In the genomic region with DNA sequence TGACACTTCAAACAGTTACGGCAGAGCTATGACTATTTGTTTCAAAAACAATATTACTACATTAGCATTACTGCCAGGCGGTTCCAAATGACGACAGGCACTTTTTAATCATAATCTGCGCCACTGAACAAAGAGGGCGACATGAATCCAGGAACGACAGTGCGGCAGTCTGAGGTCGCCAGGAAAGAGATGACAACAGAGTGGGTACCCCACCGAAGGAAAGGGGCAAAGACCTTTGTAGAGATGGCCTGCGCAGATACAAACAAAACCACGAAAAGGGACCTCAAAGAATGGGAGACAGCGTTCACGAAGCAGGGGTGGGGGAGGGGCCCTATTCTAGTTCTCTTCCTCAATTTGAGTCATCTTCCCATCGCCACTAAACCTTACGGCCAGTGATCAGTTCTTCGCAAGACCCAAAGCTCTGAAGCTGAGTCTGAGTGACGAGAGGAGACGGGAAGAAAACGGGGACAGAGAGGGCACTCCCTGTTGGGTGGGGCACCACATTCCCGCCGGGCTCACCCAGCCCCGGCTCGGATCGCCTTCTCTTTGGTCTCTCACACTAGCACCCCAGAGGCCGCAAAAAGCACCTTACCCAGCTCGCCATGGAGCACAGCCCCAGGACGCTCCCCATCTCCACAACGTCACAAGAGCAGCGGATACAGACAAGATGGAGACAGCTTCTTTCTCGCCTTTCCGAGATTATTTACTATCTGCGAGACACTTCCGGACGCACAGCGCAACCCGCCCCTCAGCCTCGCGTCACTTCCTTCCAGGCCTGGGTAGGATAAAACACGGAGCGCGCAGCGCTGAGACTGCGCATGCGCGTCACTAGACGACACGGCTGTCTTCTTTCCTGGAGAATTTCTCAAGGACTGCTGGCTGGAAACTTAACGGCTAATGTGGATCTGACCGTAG, we compare ENCODE assay signal across 8 cellular contexts. TPM values are rescaled to one million over a fixed set of nuclear protein-coding genes. Genes with fewer than 3 reads are reported as not detected.
DNase-seq lines count a peak whose midpoint lies in the region; ATAC-seq and TF ChIP-seq lines count a peak whose summit lies in the region.

A gene (minus strand): TSS at position 701 of the 915 bp plus-strand sequence. CDS start 70 bp downstream, at position 631.

- H3K4me2 ChIP-seq in SK-N-SH = peak within 1 kb of the TSS; percentile 85

- no peak for TF ChIP-seq EP300 in SK-N-SH (IDR thresholded peaks at IDR 0.05; ENCODE audit: borderline replicate concordance in 1 of 2, low read depth in 1 of 2, low read length in 1 of 2)

- H3K4me3 ChIP-seq in SK-N-SH (ENCODE audit: low read depth in 2 of 2, low read length in 1 of 2) = peak within 1 kb of the TSS; percentile 90 to 98

- peak; percentile 99 for ATAC-seq in HG02571 (IDR thresholded peaks at IDR 0.05; ENCODE audit: unreplicated experiment)

- H3K9me2 ChIP-seq in SK-N-SH = no peaks in the 10 kb centered on the region

- no peaks in the 10 kb centered on the region for H3K27me3 ChIP-seq in SK-N-SH (ENCODE audit: insufficient read depth)

- TF ChIP-seq RAD21 in SK-N-SH (IDR thresholded peaks at IDR 0.05; ENCODE audit: low read length) = no peak

- H3K9me3 ChIP-seq in SK-N-SH = no peaks in the 10 kb centered on the region

- no peak for TF ChIP-seq CTCF in SK-N-SH (IDR thresholded peaks at IDR 0.05)

- POLR2A ChIA-PET in SK-N-SH (lab: Yijun Ruan, JAX) = no interaction called here

- H2AFZ ChIP-seq in SK-N-SH (ENCODE audit: low read depth) = peak within 1 kb of the TSS; percentile 94

- H3F3A ChIP-seq in SK-N-SH (replicated peaks; ENCODE audit: insufficient read depth) = no peaks in the 10 kb centered on the region

- H3K79me2 ChIP-seq in SK-N-SH (ENCODE audit: insufficient read depth) = peaks cover 52% of the 10 kb centered on the region

- DNase-seq in GM04504 (ENCODE audit: low read depth) (peak; percentile 86), NCI-H1048 (lab: John Stamatoyannopoulos, UW) (peak; percentile 72), SK-N-SH (peak; percentile 87), germinal center (ENCODE audit: low spot score) (peak; percentile 88), non-pigmented ciliary epithelial cell (ENCODE audit: low read depth) (peak; percentile 81), superior temporal gyrus (ENCODE audit: extremely low spot score) (peak; percentile 99)
- DNase-seq in activated naive CD4-positive, alpha-beta T cell treated with anti-CD3 and anti-CD28 coated beads, Interleukin-2, amount 50 U/mL, for 16 hours = peak; percentile 93

- peak within 1 kb of the TSS; percentile 85 to 91 for H3K27ac ChIP-seq in SK-N-SH (ENCODE audit: low read depth in 2 of 2, low read length in 1 of 2)

- H3K36me3 ChIP-seq in SK-N-SH (replicated peaks in 1 of 2; ENCODE audit: control insufficient read depth in 1 of 2, insufficient read depth in 2 of 2, low read length in 1 of 2) = peaks cover 4 to 7% of the 10 kb centered on the region in 2 experiments

- WGBS in SK-N-SH (ENCODE audit: low lambda C conversion rate) = under 1% methylated on average over 31 of the region's 49 CpGs

- peaks cover 45% of the 10 kb centered on the region for H4K20me1 ChIP-seq in SK-N-SH (ENCODE audit: insufficient read depth)

- H3K9ac ChIP-seq in SK-N-SH = peak within 1 kb of the TSS; percentile 90

- CTCF ChIA-PET in SK-N-SH (lab: Yijun Ruan, JAX) = interaction anchor here (1.4 to 2.1 kb wide), 2 partner anchors 20 to 59 kb away, joined by 6 to 14 read pairs; no protein-coding TSS in a partner anchor

- peaks cover 0 to 5% of the 10 kb centered on the region in 2 experiments; a peak in 2 of 4 replicates for H3K4me1 ChIP-seq in SK-N-SH (ENCODE audit: control insufficient read depth in 1 of 2, insufficient read depth in 2 of 2, low read depth in 1 of 2, low read length in 1 of 2)

TF ChIP-seq in SK-N-SH, 30 proteins besides CTCF, POLR2A, EP300 and RAD21:
- TF ChIP-seq CHD2 (IDR thresholded peaks at IDR 0.05; ENCODE audit: low read length, partially characterized antibody) = no peak
- TF ChIP-seq TAF1 (IDR thresholded peaks at IDR 0.05; ENCODE audit: borderline replicate concordance, low read depth, low read length) = peak; percentile 86
- no peak for TF ChIP-seq FOXM1 (IDR thresholded peaks at IDR 0.05; ENCODE audit: low read depth)
- TF ChIP-seq, protein P1, sequence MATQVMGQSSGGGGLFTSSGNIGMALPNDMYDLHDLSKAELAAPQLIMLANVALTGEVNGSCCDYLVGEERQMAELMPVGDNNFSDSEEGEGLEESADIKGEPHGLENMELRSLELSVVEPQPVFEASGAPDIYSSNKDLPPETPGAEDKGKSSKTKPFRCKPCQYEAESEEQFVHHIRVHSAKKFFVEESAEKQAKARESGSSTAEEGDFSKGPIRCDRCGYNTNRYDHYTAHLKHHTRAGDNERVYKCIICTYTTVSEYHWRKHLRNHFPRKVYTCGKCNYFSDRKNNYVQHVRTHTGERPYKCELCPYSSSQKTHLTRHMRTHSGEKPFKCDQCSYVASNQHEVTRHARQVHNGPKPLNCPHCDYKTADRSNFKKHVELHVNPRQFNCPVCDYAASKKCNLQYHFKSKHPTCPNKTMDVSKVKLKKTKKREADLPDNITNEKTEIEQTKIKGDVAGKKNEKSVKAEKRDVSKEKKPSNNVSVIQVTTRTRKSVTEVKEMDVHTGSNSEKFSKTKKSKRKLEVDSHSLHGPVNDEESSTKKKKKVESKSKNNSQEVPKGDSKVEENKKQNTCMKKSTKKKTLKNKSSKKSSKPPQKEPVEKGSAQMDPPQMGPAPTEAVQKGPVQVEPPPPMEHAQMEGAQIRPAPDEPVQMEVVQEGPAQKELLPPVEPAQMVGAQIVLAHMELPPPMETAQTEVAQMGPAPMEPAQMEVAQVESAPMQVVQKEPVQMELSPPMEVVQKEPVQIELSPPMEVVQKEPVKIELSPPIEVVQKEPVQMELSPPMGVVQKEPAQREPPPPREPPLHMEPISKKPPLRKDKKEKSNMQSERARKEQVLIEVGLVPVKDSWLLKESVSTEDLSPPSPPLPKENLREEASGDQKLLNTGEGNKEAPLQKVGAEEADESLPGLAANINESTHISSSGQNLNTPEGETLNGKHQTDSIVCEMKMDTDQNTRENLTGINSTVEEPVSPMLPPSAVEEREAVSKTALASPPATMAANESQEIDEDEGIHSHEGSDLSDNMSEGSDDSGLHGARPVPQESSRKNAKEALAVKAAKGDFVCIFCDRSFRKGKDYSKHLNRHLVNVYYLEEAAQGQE (IDR thresholded peaks at IDR 0.05; ENCODE audit: low read depth, low read length) = peak; percentile 16; the same call in 1 of the 2 replicates
- TF ChIP-seq GABPA (IDR thresholded peaks at IDR 0.05; ENCODE audit: low read depth) = peak; percentile 89
- peak; percentile 36; the same call in 1 of the 2 replicates for TF ChIP-seq MXI1 (IDR thresholded peaks at IDR 0.05; ENCODE audit: low read depth, low read length)
- peak; percentile 81 for TF ChIP-seq NRF1 (IDR thresholded peaks at IDR 0.05; ENCODE audit: low read depth, low read length)
- peak; percentile 95 for TF ChIP-seq POLR2AphosphoS5 (IDR thresholded peaks at IDR 0.05; ENCODE audit: low read depth, low read length)
- TF ChIP-seq, protein P2, sequence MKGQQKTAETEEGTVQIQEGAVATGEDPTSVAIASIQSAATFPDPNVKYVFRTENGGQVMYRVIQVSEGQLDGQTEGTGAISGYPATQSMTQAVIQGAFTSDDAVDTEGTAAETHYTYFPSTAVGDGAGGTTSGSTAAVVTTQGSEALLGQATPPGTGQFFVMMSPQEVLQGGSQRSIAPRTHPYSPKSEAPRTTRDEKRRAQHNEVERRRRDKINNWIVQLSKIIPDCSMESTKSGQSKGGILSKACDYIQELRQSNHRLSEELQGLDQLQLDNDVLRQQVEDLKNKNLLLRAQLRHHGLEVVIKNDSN (IDR thresholded peaks at IDR 0.05; ENCODE audit: borderline replicate concordance, low read depth) = no peak
- TF ChIP-seq RFX5 (IDR thresholded peaks at IDR 0.05; ENCODE audit: low read length) = no peak
- peak; percentile 82 for TF ChIP-seq YY1 (IDR thresholded peaks at IDR 0.05; ENCODE audit: low read depth)
- no peak for TF ChIP-seq SMC3 (IDR thresholded peaks at IDR 0.05; ENCODE audit: low read depth, low read length)
- TF ChIP-seq, protein P3, sequence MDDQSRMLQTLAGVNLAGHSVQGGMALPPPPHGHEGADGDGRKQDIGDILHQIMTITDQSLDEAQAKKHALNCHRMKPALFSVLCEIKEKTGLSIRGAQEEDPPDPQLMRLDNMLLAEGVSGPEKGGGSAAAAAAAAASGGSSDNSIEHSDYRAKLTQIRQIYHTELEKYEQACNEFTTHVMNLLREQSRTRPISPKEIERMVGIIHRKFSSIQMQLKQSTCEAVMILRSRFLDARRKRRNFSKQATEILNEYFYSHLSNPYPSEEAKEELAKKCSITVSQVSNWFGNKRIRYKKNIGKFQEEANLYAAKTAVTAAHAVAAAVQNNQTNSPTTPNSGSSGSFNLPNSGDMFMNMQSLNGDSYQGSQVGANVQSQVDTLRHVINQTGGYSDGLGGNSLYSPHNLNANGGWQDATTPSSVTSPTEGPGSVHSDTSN (IDR thresholded peaks at IDR 0.05) = no peak
- TF ChIP-seq SIN3A (IDR thresholded peaks at IDR 0.05; ENCODE audit: borderline replicate concordance, low read depth, low read length) = peak; percentile 79
- TF ChIP-seq, protein P4, sequence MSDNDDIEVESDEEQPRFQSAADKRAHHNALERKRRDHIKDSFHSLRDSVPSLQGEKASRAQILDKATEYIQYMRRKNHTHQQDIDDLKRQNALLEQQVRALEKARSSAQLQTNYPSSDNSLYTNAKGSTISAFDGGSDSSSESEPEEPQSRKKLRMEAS (IDR thresholded peaks at IDR 0.05; ENCODE audit: low read depth) = peak; percentile 24; the same call in 1 of the 2 replicates
- TF ChIP-seq MEF2A (IDR thresholded peaks at IDR 0.05; ENCODE audit: borderline replicate concordance, low read depth) = no peak
- no peak for TF ChIP-seq NFIC (IDR thresholded peaks at IDR 0.05; ENCODE audit: borderline replicate concordance)
- peak; percentile 74 for TF ChIP-seq ELF1 (IDR thresholded peaks at IDR 0.05)
- TF ChIP-seq FOXJ3 (CRISPR knock-in tag; IDR thresholded peaks at IDR 0.05) = no peak
- TF ChIP-seq, protein P5, sequence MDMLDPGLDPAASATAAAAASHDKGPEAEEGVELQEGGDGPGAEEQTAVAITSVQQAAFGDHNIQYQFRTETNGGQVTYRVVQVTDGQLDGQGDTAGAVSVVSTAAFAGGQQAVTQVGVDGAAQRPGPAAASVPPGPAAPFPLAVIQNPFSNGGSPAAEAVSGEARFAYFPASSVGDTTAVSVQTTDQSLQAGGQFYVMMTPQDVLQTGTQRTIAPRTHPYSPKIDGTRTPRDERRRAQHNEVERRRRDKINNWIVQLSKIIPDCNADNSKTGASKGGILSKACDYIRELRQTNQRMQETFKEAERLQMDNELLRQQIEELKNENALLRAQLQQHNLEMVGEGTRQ (IDR thresholded peaks at IDR 0.05; ENCODE audit: borderline replicate concordance, low read depth, low read length) = no peak

RNA-seq across cellular contexts. Expression of the gene that starts here (rescaled TPM):
- 55.2 and 93.1 TPM in 2 replicates for polyA plus RNA-seq in SK-N-SH (2012; rRNA removed)
- polyA plus RNA-seq in SK-N-SH (2012; cell fraction: cytosol; rRNA removed) = 101 and 111 TPM in 2 replicates
- polyA plus RNA-seq in SK-N-SH (2012; cell fraction: nucleus; rRNA removed) = 13.0 and 37.4 TPM in 2 replicates

Comparison
In these comparisons a context has a peak if more than half of its experiments do, and no peak if none do; other contexts are left out.
1. Peak in every context shown above with its lines: DNase-seq, ATAC-seq, H3K4me3 ChIP-seq and H3K27ac ChIP-seq.